ENCODE assay signal across 12 cellular contexts in genomic region chr22:17164392-17165024, GRCh38. TPM values are rescaled to one million over a fixed set of nuclear protein-coding genes. Genes with fewer than 3 reads are reported as not detected.
A peak's percentile ranks its signal among the peaks of the same experiment; 100 is the strongest.
DNase-seq lines count a peak whose midpoint lies in the region; ATAC-seq and TF ChIP-seq lines count a peak whose summit lies in the region.
"Had no signal": no experiment of that assay in that cellular context is flagged by ENCODE, and none has a peak within 500 bp of the region (broad histone marks: within the 10 kb centered on the region; RNA-seq: fewer than 3 reads in every experiment).

No MANE protein-coding gene starts in this region.

- H3K27ac ChIP-seq in KMS-11: no peak overlapping the region
- H3K27ac ChIP-seq: epithelial cell of prostate, parathyroid adenoma had no signal

- H3K36me3 ChIP-seq in KMS-11 (ENCODE audit: insufficient read depth): no peaks in the 10 kb centered on the region

- no peak overlapping the region for H3K4me3 Mint-ChIP-seq in chondrocyte (ENCODE audit: unreplicated experiment)
- no peak overlapping the region for H3K4me3 Mint-ChIP-seq in nephron

- no peaks in the 10 kb centered on the region for H3K79me2 ChIP-seq in KMS-11 (ENCODE audit: insufficient read depth, low read depth)

- no peaks in the 10 kb centered on the region for H3K9me3 Mint-ChIP-seq in chondrocyte (ENCODE audit: low read depth)
- no peaks in the 10 kb centered on the region for H3K9me3 Mint-ChIP-seq in nephron

- no peak overlapping the region for H3K4me3 ChIP-seq in KMS-11 (IDR thresholded peaks at IDR 0.05; ENCODE audit: insufficient read depth, low read depth, low read length)

- peak; percentile 29 for DNase-seq in ELF-1 (ENCODE audit: low read depth, low spot score)
- no peak for DNase-seq in chondrocyte (ENCODE audit: low spot score)
- no peak for DNase-seq in COR-L47 (lab: John Stamatoyannopoulos, UW)
- DNase-seq: NCI-H524, SW 1271 had no signal

- no peak overlapping the region for H3K4me2 ChIP-seq in KMS-11

- no peaks in the 10 kb centered on the region for H3K27me3 Mint-ChIP-seq in chondrocyte (ENCODE audit: low read depth)
- peaks cover 3% of the 10 kb centered on the region for H3K27me3 Mint-ChIP-seq in nephron (ENCODE audit: low read depth)

- peaks cover 6% of the 10 kb centered on the region for H3K4me1 Mint-ChIP-seq in chondrocyte (ENCODE audit: low read depth)
- H3K4me1 Mint-ChIP-seq in nephron: peaks cover 6% of the 10 kb centered on the region

- H3K36me3 Mint-ChIP-seq in chondrocyte (ENCODE audit: low read depth) (no peaks in the 10 kb centered on the region), nephron (ENCODE audit: low read depth) (no peaks in the 10 kb centered on the region)

- no peak overlapping the region for H3K9ac ChIP-seq in KMS-11
- H3K9ac ChIP-seq: parathyroid adenoma had no signal

- H3K27me3 ChIP-seq in KMS-11 (ENCODE audit: insufficient read depth, low read depth): peaks cover 13% of the 10 kb centered on the region; the same call in 1 of the 2 replicates

- TF ChIP-seq CTCF in KMS-11 (conservative IDR thresholded peaks at IDR 0.05; ENCODE audit: low read depth, low read length) (0 out of 2 replicates have a peak, but pooled peaks have one; percentile 24), chondrocyte (IDR thresholded peaks at IDR 0.05) (peak; percentile 61), nephron (IDR thresholded peaks at IDR 0.05; ENCODE audit: unreplicated experiment in 3 of 3) (peak; percentile 6 to 27 (median 11))

- H3K27ac Mint-ChIP-seq in chondrocyte (ENCODE audit: unreplicated experiment): no peak overlapping the region
- no peak overlapping the region for H3K27ac Mint-ChIP-seq in nephron

- no peaks in the 10 kb centered on the region for H3K4me1 ChIP-seq in KMS-11 (ENCODE audit: low read depth, poor library complexity, severe bottlenecking)
- H3K4me1 ChIP-seq: parathyroid adenoma had no signal

- H2AFZ ChIP-seq in KMS-11 (ENCODE audit: low read depth): no peak overlapping the region
- H2AFZ ChIP-seq: parathyroid adenoma had no signal

- no peaks in the 10 kb centered on the region for H4K20me1 ChIP-seq in KMS-11 (ENCODE audit: insufficient read depth)

- no peak for ATAC-seq in HG02759 (IDR thresholded peaks at IDR 0.05; ENCODE audit: unreplicated experiment)
- no peak for ATAC-seq in HG03442 (IDR thresholded peaks at IDR 0.05; ENCODE audit: unreplicated experiment)
- ATAC-seq in GM18909 (IDR thresholded peaks at IDR 0.05; ENCODE audit: poor library complexity, unreplicated experiment): no peak

RNA-seq across cellular contexts. Expression of gene HDHD5, which starts 5.4 kb away (rescaled TPM):
- total RNA-seq in chondrocyte: 22.3 to 31.5 TPM (median 30.8 TPM) in 3 replicates

RNA-seq across cellular contexts. Expression of gene TMEM121B, which starts 43.3 kb away (rescaled TPM):
- 0.36 to 0.87 TPM (median 0.59 TPM) in 3 replicates for total RNA-seq in chondrocyte

RNA-seq across cellular contexts. Expression of gene ADA2, which starts 54.7 kb away (rescaled TPM):
- 2.9 to 4.6 TPM (median 4.3 TPM) in 3 replicates for total RNA-seq in chondrocyte

Comparison
In these comparisons a context has a peak if more than half of its experiments do, and no peak if none do; other contexts are left out.
1. CTCF ChIP-seq: peak in every context shown above with its lines; median percentile 61 in chondrocyte; 24 in KMS-11; 11 in nephron.